ENCODE assay signal across 24 cellular contexts in genomic region chr5:88948746-88949600, GRCh38.
DNase-seq lines count a peak whose midpoint lies in the region; ATAC-seq and TF ChIP-seq lines count a peak whose summit lies in the region.
"Had no signal": no experiment of that assay in that cellular context is flagged by ENCODE, and none has a peak within 500 bp of the region (broad histone marks: within the 10 kb centered on the region; RNA-seq: fewer than 3 reads in every experiment).

No MANE protein-coding gene starts in this region.

- no peak overlapping the region for H4K91ac ChIP-seq in neuronal stem cell (ENCODE audit: low read depth, low read length, poor library complexity)

- H2AK5ac ChIP-seq in neuronal stem cell (ENCODE audit: low read depth, low read length): no peak overlapping the region

- no peak overlapping the region for H3K14ac ChIP-seq in neuronal stem cell (ENCODE audit: low read length)

- CTCF ChIA-PET in WTC11 (lab: Charles Lee): interaction anchor here (1.2 to 1.7 kb wide), 2 partner anchors 12 to 222 kb away, joined by 3 to 6 read pairs; no protein-coding TSS in a partner anchor

- in situ Hi-C loops in HAP-1 (cut with MboI; ENCODE audit: low sequenced_read_pairs): no loop called here

- H3K27me3 Mint-ChIP-seq in WTC11 (ENCODE audit: low read depth): no peaks in the 10 kb centered on the region
- H3K27me3 Mint-ChIP-seq: naive B cell had no signal

- peak; percentile 25 for DNase-seq in ELF-1 (ENCODE audit: low read depth, low spot score)
- peak; percentile 16 to 91 for DNase-seq in HAP-1 (ENCODE audit: low spot score in 2 of 2)
- peak; percentile 17 for DNase-seq in WTC11 (ENCODE audit: low spot score)
- no peak for DNase-seq in neuronal stem cell (ENCODE audit: low spot score)
- DNase-seq in mucosa of descending colon: no peak
- no peak for DNase-seq in foreskin melanocyte
- DNase-seq: ACHN; activated CD4-positive, alpha-beta T cell treated with anti-CD3 and anti-CD28 coated beads, Interleukin-2, amount 50 U/mL, for 48 hours; activated naive CD4-positive, alpha-beta T cell treated with anti-CD3 and anti-CD28 coated beads for 36 hours; adrenal gland; brain microvascular endothelial cell; DMS79; left ventricle myocardium superior; naive B cell; NCI-H1105 treated with DMSO at 0.1 percent for 48 hours; NCI-H2081; NCI-H526; RPMI8226; stimulated activated naive CD8-positive, alpha-beta T cell treated with anti-CD3 and anti-CD28 coated beads, Interleukin-15, amount 100 ng/mL, for 72 hours; transverse colon had no signal

- H3K27me3 ChIP-seq in HAP-1 (ENCODE audit: low read depth) (no peaks in the 10 kb centered on the region), neuronal stem cell (ENCODE audit: control insufficient read depth in 3 of 3, insufficient read depth in 3 of 3, low read depth in 1 of 3, low read length in 3 of 3) (no peaks in the 10 kb centered on the region)
- H3K27me3 ChIP-seq: adrenal gland, brain microvascular endothelial cell, SJSA1, transverse colon had no signal

- H3K36me3 Mint-ChIP-seq in WTC11: no peaks in the 10 kb centered on the region

- H2BK120ac ChIP-seq in neuronal stem cell (ENCODE audit: low read depth, low read length): no peak overlapping the region

- H3K4me2 ChIP-seq in neuronal stem cell (ENCODE audit: insufficient read depth, low read length, poor library complexity, severe bottlenecking): no peak overlapping the region

- peaks cover 42% of the 10 kb centered on the region for H3K4me1 Mint-ChIP-seq in WTC11
- H3K4me1 Mint-ChIP-seq: stimulated activated naive CD8-positive, alpha-beta T cell treated with anti-CD3 and anti-CD28 coated beads, Interleukin-15, amount 100 ng/mL, for 72 hours had no signal

- intact Hi-C loops in mucosa of descending colon (cut with DNase I, micrococcal nuclease): loop anchor here in 1 of 2 donors (10.0 kb wide), 1 partner anchor 64 kb away; the partner anchor contains the start of gene MEF2C

- POLR2A ChIA-PET in WTC11 (lab: Charles Lee): interaction anchor here (0.6 to 0.9 kb wide), 2 partner anchors 15 to 921 kb away, joined by 3 read pairs; no protein-coding TSS in a partner anchor

- TF ChIP-seq CTCF in WTC11 (IDR thresholded peaks at IDR 0.05) (no peak), mucosa of descending colon (IDR thresholded peaks at IDR 0.05) (no peak)

- H3K9ac ChIP-seq in neuronal stem cell (ENCODE audit: low read depth, low read length, poor library complexity): no peak overlapping the region

- H3K4me1 ChIP-seq in HAP-1 (peaks cover 18% of the 10 kb centered on the region), neuronal stem cell (ENCODE audit: control insufficient read depth in 2 of 2, insufficient read depth in 1 of 2, low read depth in 1 of 2, low read length in 2 of 2) (peaks cover 0 to 6% of the 10 kb centered on the region in 2 donors), mucosa of descending colon (ENCODE audit: low read depth) (no peaks in the 10 kb centered on the region)
- H3K4me1 ChIP-seq: adrenal gland had no signal

- H3K4me3 ChIP-seq in HAP-1: no peak overlapping the region
- no peak overlapping the region for H3K4me3 ChIP-seq in neuronal stem cell (ENCODE audit: low read length in 2 of 2)
- no peak overlapping the region for H3K4me3 ChIP-seq in mucosa of descending colon
- H3K4me3 ChIP-seq: adrenal gland, SJSA1, transverse colon had no signal

- no peak overlapping the region for H2BK15ac ChIP-seq in neuronal stem cell (ENCODE audit: low read length)

- no peak overlapping the region for H3K18ac ChIP-seq in neuronal stem cell (ENCODE audit: low read length)

- no peaks in the 10 kb centered on the region for H3K79me1 ChIP-seq in neuronal stem cell (ENCODE audit: low read depth, low read length)

- H3K36me3 ChIP-seq in HAP-1 (replicated peaks): no peaks in the 10 kb centered on the region
- no peaks in the 10 kb centered on the region for H3K36me3 ChIP-seq in neuronal stem cell (replicated peaks in 1 of 2; ENCODE audit: control insufficient read depth in 2 of 2, insufficient read depth in 2 of 2, low read length in 2 of 2)
- no peaks in the 10 kb centered on the region for H3K36me3 ChIP-seq in mucosa of descending colon (ENCODE audit: low read depth)
- H3K36me3 ChIP-seq: adrenal gland, brain microvascular endothelial cell, SJSA1, transverse colon had no signal

- H3K4me3 Mint-ChIP-seq in WTC11: 0 out of 2 replicates have a peak overlapping the region, but pooled peaks have one; percentile 2
- H3K4me3 Mint-ChIP-seq: activated naive CD4-positive, alpha-beta T cell treated with anti-CD3 and anti-CD28 coated beads for 36 hours; activated T-helper 1 cell treated with anti-CD3 and anti-CD28 coated beads, Interleukin-12 subunit alpha, Interleukin-12 subunit beta, Interleukin-2, Interleukin-4 antibody, amounts not matched to agents 30 ng/mL and 10 ng/mL and 1 ng/mL, durations not matched to agents 14 hours and 24 hours and 36 hours; naive B cell; stimulated activated naive CD8-positive, alpha-beta T cell treated with anti-CD3 and anti-CD28 coated beads, Interleukin-15, amount 100 ng/mL, for 72 hours had no signal

- WGBS in neuronal stem cell (ENCODE audit: extremely low coverage in 2 of 2, insufficient read length in 2 of 2, insufficient replicate concordance in 1 of 2), 2 donors: no CpG with 5 or more reads among the region's 2 CpGs

- no peak overlapping the region for H3K27ac ChIP-seq in neuronal stem cell (replicated peaks; ENCODE audit: low read length)
- H3K27ac ChIP-seq: adrenal gland, brain microvascular endothelial cell, SJSA1, transverse colon had no signal

- H3K23ac ChIP-seq in neuronal stem cell (ENCODE audit: low read depth, low read length, poor library complexity): no peak overlapping the region

- peak overlapping the region; percentile 95 for H3K27ac Mint-ChIP-seq in WTC11
- H3K27ac Mint-ChIP-seq: activated naive CD4-positive, alpha-beta T cell treated with anti-CD3 and anti-CD28 coated beads for 36 hours; activated T-helper 1 cell treated with anti-CD3 and anti-CD28 coated beads, Interleukin-12 subunit alpha, Interleukin-12 subunit beta, Interleukin-2, Interleukin-4 antibody, amounts not matched to agents 30 ng/mL and 10 ng/mL and 1 ng/mL, durations not matched to agents 14 hours and 24 hours and 36 hours had no signal

- ATAC-seq in WTC11: peak; percentile 81
- ATAC-seq in mucosa of descending colon: no peak
- no peak for ATAC-seq in GM19395 (IDR thresholded peaks at IDR 0.05; ENCODE audit: unreplicated experiment)
- ATAC-seq: activated CD4-positive, CD25-positive, alpha-beta regulatory T cell treated with anti-CD3 and anti-CD28 coated beads, Interleukin-2, amount 50 U/mL, for 24 hours; left ventricle myocardium superior; stimulated activated naive CD8-positive, alpha-beta T cell treated with anti-CD3 and anti-CD28 coated beads, Interleukin-15, amount 100 ng/mL, for 72 hours had no signal

- peak overlapping the region; percentile 14 for H2AFZ ChIP-seq in neuronal stem cell (ENCODE audit: low read length)

- H3K4ac ChIP-seq in neuronal stem cell (ENCODE audit: low read length): no peak overlapping the region

- no peak overlapping the region for H2BK5ac ChIP-seq in neuronal stem cell (ENCODE audit: low read length)

- no peaks in the 10 kb centered on the region for H3K9me3 Mint-ChIP-seq in WTC11
- H3K9me3 Mint-ChIP-seq: activated naive CD4-positive, alpha-beta T cell treated with anti-CD3 and anti-CD28 coated beads for 36 hours; activated T-helper 1 cell treated with anti-CD3 and anti-CD28 coated beads, Interleukin-12 subunit alpha, Interleukin-12 subunit beta, Interleukin-2, Interleukin-4 antibody, amounts not matched to agents 30 ng/mL and 10 ng/mL and 1 ng/mL, durations not matched to agents 14 hours and 24 hours and 36 hours; naive B cell; stimulated activated naive CD8-positive, alpha-beta T cell treated with anti-CD3 and anti-CD28 coated beads, Interleukin-15, amount 100 ng/mL, for 72 hours had no signal

- no peaks in the 10 kb centered on the region for H3K9me3 ChIP-seq in HAP-1
- H3K9me3 ChIP-seq in neuronal stem cell (replicated peaks in 1 of 2; ENCODE audit: control insufficient read depth in 2 of 2, insufficient read depth in 1 of 2, low read depth in 1 of 2, low read length in 2 of 2): no peaks in the 10 kb centered on the region
- no peaks in the 10 kb centered on the region for H3K9me3 ChIP-seq in mucosa of descending colon
- H3K9me3 ChIP-seq: adrenal gland, SJSA1, transverse colon had no signal

- no peak overlapping the region for H2BK12ac ChIP-seq in neuronal stem cell (ENCODE audit: low read length)

- H4K8ac ChIP-seq in neuronal stem cell (ENCODE audit: low read depth, low read length): no peak overlapping the region

TF ChIP-seq in WTC11, 78 proteins besides CTCF, POLR2A, EP300 and RAD21:
- TF ChIP-seq TCF7 (CRISPR knock-in tag; IDR thresholded peaks at IDR 0.05; ENCODE audit: low read depth): no peak

Comparison
In these comparisons a context has a peak if more than half of its experiments do, and no peak if none do; other contexts are left out.
1. DNase-seq: peak in ELF-1 (single experiment), HAP-1 (2 of 2) and WTC11 (single experiment); none in neuronal stem cell (single experiment), mucosa of descending colon (0 of 3) and foreskin melanocyte (single experiment).